Comparison of ENCODE assay signal across 8 cellular contexts in the genomic region with DNA sequence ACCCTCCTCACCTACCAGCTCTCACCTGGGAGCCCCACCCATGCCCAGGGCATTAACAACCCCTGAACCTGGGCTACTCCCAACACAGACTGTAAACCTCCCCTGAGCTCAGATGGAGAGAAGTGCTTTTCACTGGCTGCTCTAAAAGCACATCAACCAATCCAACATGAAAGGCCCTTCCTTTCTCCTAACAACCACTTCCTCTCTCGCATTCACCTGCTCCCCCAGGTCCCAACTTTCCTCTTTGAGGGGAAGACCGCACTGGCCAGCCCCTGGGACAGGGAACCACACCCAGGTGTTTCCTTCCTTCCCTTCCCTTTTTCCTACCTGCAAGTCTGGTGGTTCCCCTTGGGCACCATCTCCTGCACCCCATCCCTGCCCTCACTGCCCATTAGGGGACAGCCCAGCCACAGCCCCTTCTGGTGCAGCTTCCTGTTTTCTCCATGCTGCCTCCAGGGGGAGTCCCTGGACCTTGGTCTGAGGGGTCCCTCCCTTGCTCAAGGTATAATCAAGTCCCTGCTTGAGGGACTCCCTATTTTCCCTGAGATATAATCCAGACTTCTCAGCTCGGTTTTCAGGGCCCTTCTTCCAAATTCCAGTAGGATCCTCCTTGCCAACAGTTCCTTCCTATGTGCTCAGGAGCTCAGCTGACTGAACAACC. TPM values are rescaled to one million over a fixed set of nuclear protein-coding genes. Genes with fewer than 3 reads are reported as not detected.
DNase-seq lines count a peak whose midpoint lies in the region; ATAC-seq, FAIRE-seq and TF ChIP-seq lines count a peak whose summit lies in the region.

No MANE protein-coding gene starts in this region.

- intact Hi-C loops in left ventricle myocardium superior (cut with micrococcal nuclease): no loop called here

- ATAC-seq in left ventricle myocardium superior (peak; percentile 10), GM21529 (IDR thresholded peaks at IDR 0.05; ENCODE audit: unreplicated experiment) (no peak), GM18868 (IDR thresholded peaks at IDR 0.05; ENCODE audit: unreplicated experiment) (no peak)

- peak; percentile 51 for TF ChIP-seq CTCF in GM12874 (IDR thresholded peaks at IDR 0.05; ENCODE audit: insufficient read depth, low read depth, low read length)

- no peak for FAIRE-seq in RCC 7860 (lab: Jason Lieb, UNC)

- DNase-seq in 8988T: peak; percentile 73
- peak; percentile 65 for DNase-seq in SK-N-DZ (ENCODE audit: low spot score)
- DNase-seq in left ventricle myocardium superior: no peak
- no peak for DNase-seq in middle frontal gyrus (ENCODE audit: extremely low spot score, low spot score)
- no peak for DNase-seq in RCC 7860 (ENCODE audit: low spot score)

RNA-seq across cellular contexts. Expression of gene DAB2IP, which starts 30.5 kb away (rescaled TPM):
- polyA plus RNA-seq in SK-N-DZ (2014; cell fraction: cytosol; rRNA removed): 19.9 and 27.0 TPM in 2 replicates
- polyA plus RNA-seq in SK-N-DZ (2014; cell fraction: nucleus; rRNA removed): 18.5 and 25.6 TPM in 2 replicates
- 54.8 TPM for total RNA-seq in left ventricle myocardium superior

Comparison
In these comparisons a context has a peak if more than half of its experiments do, and no peak if none do; other contexts are left out.
1. DNase-seq: peak in 8988T (single experiment) and SK-N-DZ (single experiment); none in left ventricle myocardium superior (single experiment), middle frontal gyrus (single experiment) and RCC 7860 (single experiment).